ENCODE assay signal across 8 cellular contexts in the genomic region with DNA sequence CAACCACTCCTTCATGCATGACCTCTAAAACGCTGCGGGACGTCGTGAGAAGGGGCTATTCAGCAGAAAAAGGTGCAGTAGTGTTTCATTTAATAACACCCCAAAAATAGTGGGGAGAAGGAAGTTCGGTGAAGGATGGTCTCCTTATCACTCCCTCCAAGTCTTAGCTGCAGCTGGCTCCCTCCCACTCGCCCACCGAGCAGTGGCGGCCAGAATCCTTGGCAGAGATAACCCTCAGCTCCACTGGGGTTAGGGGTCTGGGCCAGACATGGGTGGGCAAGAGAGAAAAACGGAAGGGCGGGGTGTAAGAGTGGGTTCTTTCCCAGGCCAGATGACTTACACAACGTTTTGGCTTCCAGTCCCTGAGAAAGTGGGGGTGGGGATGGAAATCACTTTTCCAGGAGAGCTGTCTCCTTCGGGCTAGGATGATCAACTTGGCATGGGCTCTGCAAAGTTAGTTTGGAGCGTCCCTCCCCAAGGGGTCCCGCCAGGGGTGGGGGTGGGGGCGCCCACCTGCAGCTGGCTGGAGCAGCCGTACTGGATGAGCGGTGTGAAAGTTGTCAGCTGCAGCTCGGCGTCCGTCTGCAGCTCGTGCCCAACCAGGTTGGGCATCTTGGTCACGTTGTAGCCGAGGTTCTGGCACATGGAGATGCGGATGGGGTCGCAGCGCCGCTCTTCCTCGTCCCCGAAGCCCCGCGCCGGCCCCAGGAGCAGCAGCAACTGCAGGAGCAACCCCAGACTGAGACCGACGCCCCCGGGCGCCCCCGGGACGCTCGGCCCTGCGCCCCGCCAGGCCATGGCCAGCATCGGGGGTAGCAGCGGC. TPM values are rescaled to one million over a fixed set of nuclear protein-coding genes. Genes with fewer than 3 reads are reported as not detected.
A peak's percentile ranks its signal among the peaks of the same experiment; 100 is the strongest.
DNase-seq lines count a peak whose midpoint lies in the region; ATAC-seq, FAIRE-seq and TF ChIP-seq lines count a peak whose summit lies in the region.

No MANE protein-coding gene starts in this region.

- no peaks in the 10 kb centered on the region for H3K9me2 ChIP-seq in PC-3 (replicated peaks; ENCODE audit: low read length)

- intact Hi-C loops in PC-3 (cut with micrococcal nuclease): loop anchor here (2.0 to 5.0 kb wide), 3 partner anchors 14 to 328 kb away; partner anchors contain the start of gene TMEM135

- H3K9ac ChIP-seq in PC-3 (ENCODE audit: low read length) (peak overlapping the region; percentile 76), endocrine pancreas (ENCODE audit: control insufficient read depth, insufficient read depth, low read length) (peak overlapping the region; percentile 48)

- no peak overlapping the region for H3K27ac ChIP-seq in PC-3 (ENCODE audit: low read length)

- no peaks in the 10 kb centered on the region for H3K9me3 ChIP-seq in PC-3 (ENCODE audit: low read length)
- H3K9me3 ChIP-seq in endocrine pancreas (ENCODE audit: control insufficient read depth, low read length): no peaks in the 10 kb centered on the region

- peaks cover 48% of the 10 kb centered on the region for H3K79me2 ChIP-seq in PC-3 (ENCODE audit: low read length)

- H3K4me3 ChIP-seq in AG10803 (ENCODE audit: low read length) (peak overlapping the region; percentile 70), PC-3 (ENCODE audit: low read length) (peak overlapping the region; percentile 80), endocrine pancreas (ENCODE audit: control insufficient read depth, insufficient read depth, low read length) (peak overlapping the region; percentile 34)

- no peak for DNase-seq in AG10803 (ENCODE audit: low read depth)
- DNase-seq in PC-3: no peak
- peak; percentile 18 for DNase-seq in myocyte (ENCODE audit: low read depth)
- DNase-seq in D721Med (ENCODE audit: insufficient read length, low spot score): no peak
- no peak for DNase-seq in NCI-H1694 (lab: John Stamatoyannopoulos, UW)
- no peak for DNase-seq in hippocampal formation (lab: John Stamatoyannopoulos, UW)

- CTCF ChIA-PET in PC-3 (lab: Charles Lee): interaction anchor here (1.6 kb wide), 1 partner anchor 15 kb away, joined by 9 read pairs; no protein-coding TSS in a partner anchor

- no peaks in the 10 kb centered on the region for H3F3A ChIP-seq in PC-3 (ENCODE audit: low read length, unreplicated experiment)

- ATAC-seq in GM19324 (IDR thresholded peaks at IDR 0.05; ENCODE audit: low FRiP score, unreplicated experiment) (peak; percentile 0), PC-3 (peak; percentile 0; the same call in 1 of the 2 replicates)

- TF ChIP-seq CTCF in AG10803 (conservative IDR thresholded peaks at IDR 0.05; ENCODE audit: low read length): no peak
- TF ChIP-seq CTCF in PC-3 (conservative IDR thresholded peaks at IDR 0.05; ENCODE audit: low read depth, low read length): no peak
- no peak for TF ChIP-seq CTCF in D721Med (IDR thresholded peaks at IDR 0.05; ENCODE audit: insufficient read depth, missing control alignments)

- H2AFZ ChIP-seq in PC-3 (ENCODE audit: low read length): peak overlapping the region; percentile 78

- H3K27me3 ChIP-seq in PC-3 (ENCODE audit: low read length) (no peaks in the 10 kb centered on the region), endocrine pancreas (ENCODE audit: control insufficient read depth, insufficient read depth, low read length) (no peaks in the 10 kb centered on the region)

- no peak for FAIRE-seq in D721Med (lab: Jason Lieb, UNC)

- no peaks in the 10 kb centered on the region; the same call in 1 of the 2 replicates for H4K20me1 ChIP-seq in PC-3 (ENCODE audit: low read length)

- H3K4me1 ChIP-seq in PC-3 (ENCODE audit: insufficient read depth, low read length): peaks cover 36% of the 10 kb centered on the region
- no peaks in the 10 kb centered on the region for H3K4me1 ChIP-seq in endocrine pancreas (ENCODE audit: control insufficient read depth, insufficient read depth, low read length)

- peak overlapping the region; percentile 89 for H3K4me2 ChIP-seq in PC-3 (ENCODE audit: low read length)

- POLR2A ChIA-PET in PC-3 (lab: Charles Lee; ENCODE audit: unreplicated experiment): interaction anchor here (0.6 kb wide), 1 partner anchor 22 kb away, joined by 3 read pairs; no protein-coding TSS in a partner anchor

- no TSS peak for BruUV-seq in PC-3 (replicated peaks; lab: Mats Ljungman, UMichigan)

- peaks cover 9% of the 10 kb centered on the region for H3K36me3 ChIP-seq in PC-3 (ENCODE audit: low read depth, low read length)
- H3K36me3 ChIP-seq in endocrine pancreas (ENCODE audit: control insufficient read depth, insufficient read depth, low read length): no peaks in the 10 kb centered on the region

RNA-seq across cellular contexts. Expression of gene FZD4, which starts 0.7 kb away (rescaled TPM):
- total RNA-seq in PC-3 (2014; rRNA removed) (17.3 and 17.7 TPM in 2 replicates), myocyte (5.0 and 6.6 TPM in 2 replicates)
- 3.3 TPM for polyA plus RNA-seq in myocyte (2012)
